ENCODE assay signal across 23 cellular contexts in the genomic region with DNA sequence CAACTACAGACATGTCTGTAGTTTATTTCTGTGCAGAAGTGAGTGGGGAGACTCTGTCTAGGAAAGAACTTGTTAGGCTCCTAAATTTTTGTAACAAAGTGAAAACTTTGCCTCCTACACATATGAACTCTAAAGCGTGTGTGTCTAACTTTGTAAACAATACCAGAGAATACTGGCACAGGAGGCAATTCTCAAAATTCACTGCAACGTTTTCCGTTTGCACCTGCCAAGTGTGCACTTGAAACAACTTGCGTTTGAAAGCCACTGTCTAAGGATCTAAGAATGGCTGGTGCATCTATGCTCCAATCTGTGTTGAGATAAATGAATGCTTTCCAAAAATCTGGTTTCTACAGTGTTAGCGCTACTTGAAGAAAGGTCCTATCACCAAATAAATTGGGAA.
"Had no signal": no experiment of that assay in that cellular context is flagged by ENCODE, and none has a peak within 500 bp of the region (broad histone marks: within the 10 kb centered on the region; RNA-seq: fewer than 3 reads in every experiment).

No MANE protein-coding gene starts in this region.

- H3K9me3 ChIP-seq: adrenal gland had no signal

- H3K27ac Mint-ChIP-seq: activated CD8-positive, alpha-beta T cell treated with anti-CD3 and anti-CD28 coated beads, Interleukin-2, amount 10 ng/mL, durations not matched to agents 7 days and 5 days; activated naive CD8-positive, alpha-beta T cell treated with anti-CD3 and anti-CD28 coated beads, Interleukin-2, amount 10 ng/mL, durations not matched to agents 7 days and 5 days; T-helper 17 cell; WTC11 had no signal

- H3K4me1 Mint-ChIP-seq: activated naive CD8-positive, alpha-beta T cell treated with anti-CD3 and anti-CD28 coated beads, Interleukin-2, amount 10 ng/mL, durations not matched to agents 7 days and 5 days; T-helper 17 cell had no signal

- H3K27ac ChIP-seq: adrenal gland had no signal

- ATAC-seq: activated CD8-positive, alpha-beta T cell treated with anti-CD3 and anti-CD28 coated beads, Interleukin-2, amount 10 ng/mL, durations not matched to agents 7 days and 5 days; K562; T-helper 17 cell; WTC11 had no signal

- DNase-seq: activated CD4-positive, alpha-beta T cell treated with anti-CD3 and anti-CD28 coated beads for 48 hours; activated CD4-positive, alpha-beta T cell treated with anti-CD3 and anti-CD28 coated beads, Interleukin-2, amount 50 U/mL, for 4 hours; activated CD4-positive, CD25-positive, alpha-beta regulatory T cell treated with anti-CD3 and anti-CD28 coated beads, Interleukin-2, amount 50 U/mL, for 72 hours; activated CD8-positive, alpha-beta memory T cell treated with anti-CD3 and anti-CD28 coated beads, Interleukin-2, amount 50 U/mL, for 48 hours; activated CD8-positive, alpha-beta T cell treated with anti-CD3 and anti-CD28 coated beads, Interleukin-2, amount 10 ng/mL, durations not matched to agents 7 days and 5 days; activated naive CD4-positive, alpha-beta T cell treated with anti-CD3 and anti-CD28 coated beads, Interleukin-2, amount 50 U/mL, for 16 hours; activated naive CD8-positive, alpha-beta T cell treated with anti-CD3 and anti-CD28 coated beads, Interleukin-2, amount 10 ng/mL, durations not matched to agents 7 days and 5 days; activated T-cell treated with anti-CD3 and anti-CD28 coated beads, Interleukin-2, amount 50 U/mL, for 1 hour; adrenal gland; anterior cingulate cortex; cerebellar nuclear complex; Karpas-422; MM.1S; NCI-H1694; NCI-H2081 treated with DMSO at 0.1 percent for 48 hours; NCI-H2227 treated with DMSO at 0.1 percent for 48 hours; NCI-H510A; NCI-H526 treated with DMSO at 0.1 percent for 48 hours; SIG-M5; T-helper 17 cell; T-helper 9 cell had no signal

- H3K36me3 Mint-ChIP-seq: activated naive CD8-positive, alpha-beta T cell treated with anti-CD3 and anti-CD28 coated beads, Interleukin-2, amount 10 ng/mL, durations not matched to agents 7 days and 5 days; WTC11 had no signal

- H3K27me3 ChIP-seq: adrenal gland had no signal

- H3K9me3 Mint-ChIP-seq: activated naive CD8-positive, alpha-beta T cell treated with anti-CD3 and anti-CD28 coated beads, Interleukin-2, amount 10 ng/mL, durations not matched to agents 7 days and 5 days; WTC11 had no signal

- H3K4me3 ChIP-seq: adrenal gland, K562 had no signal

- H3K36me3 ChIP-seq: adrenal gland had no signal

- H3K4me3 Mint-ChIP-seq: activated CD8-positive, alpha-beta T cell treated with anti-CD3 and anti-CD28 coated beads, Interleukin-2, amount 10 ng/mL, durations not matched to agents 7 days and 5 days; activated naive CD8-positive, alpha-beta T cell treated with anti-CD3 and anti-CD28 coated beads, Interleukin-2, amount 10 ng/mL, durations not matched to agents 7 days and 5 days; T-helper 17 cell; WTC11 had no signal
